8 cellular contexts compared by ENCODE assay signal in the genomic region with DNA sequence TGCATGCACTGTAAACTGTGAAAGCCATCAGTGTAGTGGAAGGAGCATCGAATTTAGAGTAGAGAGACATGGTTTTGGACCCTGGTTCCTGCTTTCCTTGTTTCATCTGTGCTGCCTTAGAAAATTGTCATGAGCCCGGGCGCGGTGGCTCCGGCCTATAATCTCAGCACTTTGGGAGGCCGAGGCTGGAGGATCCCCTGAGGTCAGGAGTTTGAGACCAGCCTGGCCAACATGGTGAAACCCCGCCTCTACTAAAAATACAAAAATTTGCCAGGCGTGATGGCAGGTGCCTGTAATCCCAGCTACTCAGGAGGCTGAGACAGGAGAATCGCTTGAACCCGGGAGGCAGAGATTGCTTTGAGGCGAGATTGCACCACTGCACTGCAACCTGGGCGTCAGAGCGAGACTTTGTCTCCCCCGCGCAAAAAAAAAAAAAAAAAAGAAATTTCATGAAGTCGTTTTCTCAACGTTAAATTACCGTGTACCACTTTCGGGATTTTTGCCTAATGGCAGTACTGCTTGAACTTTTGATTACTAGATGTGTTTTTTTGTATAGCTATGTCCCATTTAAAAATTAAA. TPM values are rescaled to one million over a fixed set of nuclear protein-coding genes. Genes with fewer than 3 reads are reported as not detected.
DNase-seq lines count a peak whose midpoint lies in the region; ATAC-seq and TF ChIP-seq lines count a peak whose summit lies in the region.

No MANE protein-coding gene starts in this region.

- H3K9me3 ChIP-seq in T-helper 17 cell (ENCODE audit: control insufficient read depth, low read length, poor library complexity, severe bottlenecking) = no peaks in the 10 kb centered on the region

- peak overlapping the region; percentile 64 for H3K4me3 ChIP-seq in GM12875 (ENCODE audit: low read depth, low read length)
- H3K4me3 ChIP-seq in fibroblast of the aortic adventitia (ENCODE audit: low read depth, low read length) = peak overlapping the region; percentile 92

- ATAC-seq in T-helper 17 cell = no peak
- ATAC-seq in sciatic nerve = no peak

- H3K4me1 Mint-ChIP-seq in T-helper 17 cell = peaks cover 9% of the 10 kb centered on the region

- H3K27ac Mint-ChIP-seq in T-helper 17 cell = peak overlapping the region; percentile 97

- H3K27me3 Mint-ChIP-seq in T-helper 17 cell = no peaks in the 10 kb centered on the region

- TF ChIP-seq CTCF in GM12875 (IDR thresholded peaks at IDR 0.05; ENCODE audit: borderline replicate concordance, insufficient read depth, low read depth, low read length) (no peak), fibroblast of the aortic adventitia (IDR thresholded peaks at IDR 0.05; ENCODE audit: insufficient read depth, low read length) (no peak)

- peak overlapping the region; percentile 90 for H3K4me3 Mint-ChIP-seq in T-helper 17 cell

- H3K36me3 Mint-ChIP-seq in T-helper 17 cell (ENCODE audit: low read depth) = peaks cover 3% of the 10 kb centered on the region

- intact Hi-C loops in sciatic nerve (cut with DNase I) = loop anchor here (5.0 kb wide), 1 partner anchor 71 kb away; no protein-coding TSS in a partner anchor

- DNase-seq in T-helper 17 cell (no peak), fibroblast of the aortic adventitia (ENCODE audit: low read depth) (no peak), sciatic nerve (ENCODE audit: low spot score) (peak; percentile 57), NCI-H1092 treated with DMSO at 0.1 percent for 48 hours (lab: John Stamatoyannopoulos, UW) (no peak), SKM-1 treated with dmso at 0.1 percent for 144 hours (lab: John Stamatoyannopoulos, UW; ENCODE audit: unreplicated experiment) (no peak), NCI-H187 treated with DMSO at 0.1 percent for 48 hours (lab: John Stamatoyannopoulos, UW) (no peak)
- no peak for DNase-seq in stimulated activated CD4-positive, alpha-beta T cell treated with anti-CD3 and anti-CD28 coated beads, Interleukin-1b, Interleukin-23, amount 100 ng/mL, for 48 hours

RNA-seq across cellular contexts. Expression of gene COQ7, which starts 0.9 kb away (rescaled TPM):
- 10 to 100 TPM; 13.7 to 14.7 TPM for total RNA-seq in T-helper 17 cell
- 8.0 and 12.7 TPM in 2 replicates for total RNA-seq in fibroblast of the aortic adventitia (ENCODE audit: low replicate concordance)
- total RNA-seq in sciatic nerve = 27.5 TPM

RNA-seq across cellular contexts. Expression of gene ITPRIPL2, which starts 45.4 kb away (rescaled TPM):
- total RNA-seq in T-helper 17 cell = 1 to 10 TPM in 1 of 2 donors, under 1 TPM in 1; 0.85 to 2.0 TPM
- 41.1 and 60.1 TPM in 2 replicates for total RNA-seq in fibroblast of the aortic adventitia (ENCODE audit: low replicate concordance)
- total RNA-seq in sciatic nerve = 57.6 TPM

Comparison
In these comparisons a context has a peak if more than half of its experiments do, and no peak if none do; other contexts are left out.
1. RNA of gene ITPRIPL2, which starts 45.4 kb away (total RNA-seq): 41.1 to 60.1 TPM in fibroblast of the aortic adventitia and 57.6 TPM in sciatic nerve (single experiment); 0.85 to 2.0 TPM in T-helper 17 cell; every median in the first group is over 10 times any median in the second.